In the genomic region with DNA sequence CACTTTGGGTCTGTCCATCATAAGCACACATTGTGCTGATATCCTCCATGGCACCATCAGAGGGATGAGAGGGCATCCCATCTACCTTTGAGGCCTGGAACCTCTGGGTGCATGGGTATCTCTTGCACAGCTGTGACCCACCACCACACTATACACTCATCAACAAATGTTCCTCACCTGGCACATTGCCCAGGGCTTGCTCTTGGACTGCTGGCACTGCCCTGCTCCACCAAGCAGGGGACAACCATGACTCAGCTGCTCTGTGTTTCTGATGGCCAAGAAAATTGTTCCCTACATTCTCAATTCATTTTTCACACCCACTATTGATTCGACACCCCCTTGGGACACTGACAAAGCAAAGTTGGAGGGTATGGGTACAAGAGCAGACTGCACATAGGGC, we compare ENCODE assay signal across 21 cellular contexts.
DNase-seq lines count a peak whose midpoint lies in the region; TF ChIP-seq lines count a peak whose summit lies in the region.
"Had no signal": no experiment of that assay in that cellular context is flagged by ENCODE, and none has a peak within 500 bp of the region (broad histone marks: within the 10 kb centered on the region; RNA-seq: fewer than 3 reads in every experiment).

No MANE protein-coding gene starts in this region.

- no peaks in the 10 kb centered on the region for H3K9me3 ChIP-seq in colonic mucosa
- H3K9me3 ChIP-seq: HAP-1, Peyer's patch had no signal

- DNase-seq in DMS53 (lab: John Stamatoyannopoulos, UW): peak; percentile 53
- DNase-seq in DMS53 treated with DMSO at 0.1 percent for 48 hours (lab: John Stamatoyannopoulos, UW; ENCODE audit: unreplicated experiment): no peak
- peak; percentile 21 for DNase-seq in Caki2 (ENCODE audit: low read depth)
- DNase-seq in NCI-H69 (lab: John Stamatoyannopoulos, UW): peak; percentile 38
- DNase-seq in neural crest cell (ENCODE audit: low read depth, low spot score): no peak
- DNase-seq in colonic mucosa: no peak
- no peak for DNase-seq in NCI-H1930 (lab: John Stamatoyannopoulos, UW)
- DNase-seq in NCI-H2227 (lab: John Stamatoyannopoulos, UW; ENCODE audit: unreplicated experiment): no peak
- DNase-seq: 8988T; CD4-positive, alpha-beta T cell; GF-D8; NCI-H1048; NCI-H1436; NCI-H2029; NCI-H2171 treated with DMSO at 0.1 percent for 48 hours; NCI-H524 treated with DMSO at 0.1 percent for 48 hours; NK-92 treated with Interleukin-12 subunit alpha and Interleukin-12 subunit beta, amount 100 ng/mL, for 24 hours; Peyer's patch had no signal

- no peak overlapping the region for H3K9ac ChIP-seq in colonic mucosa (ENCODE audit: low read depth in 2 of 2, low read length in 2 of 2)
- H3K9ac ChIP-seq: KMS-11 had no signal

- no peak overlapping the region for H3K4me3 Mint-ChIP-seq in neural crest cell
- H3K4me3 Mint-ChIP-seq: B cell; CD4-positive, alpha-beta T cell had no signal

- no peaks in the 10 kb centered on the region for H3K36me3 ChIP-seq in colonic mucosa
- H3K36me3 ChIP-seq: HAP-1, Peyer's patch had no signal

- no peaks in the 10 kb centered on the region for H3K4me1 Mint-ChIP-seq in neural crest cell
- H3K4me1 Mint-ChIP-seq: B cell had no signal

- no peaks in the 10 kb centered on the region for H3K27me3 ChIP-seq in colonic mucosa
- H3K27me3 ChIP-seq: Peyer's patch had no signal

- no peaks in the 10 kb centered on the region for H3K36me3 Mint-ChIP-seq in neural crest cell (ENCODE audit: low read depth)

- no peak overlapping the region for H3K4me3 ChIP-seq in colonic mucosa
- H3K4me3 ChIP-seq: HAP-1, Peyer's patch had no signal

- in situ Hi-C loops in Caki2 (cut with HindIII; ENCODE audit: low pct_unique_long_range_greater_than_20kb, low sequenced_read_pairs): no loop called here

- H3K4me1 ChIP-seq in colonic mucosa: no peaks in the 10 kb centered on the region
- H3K4me1 ChIP-seq: HAP-1, Peyer's patch had no signal

- no peak overlapping the region for H3K27ac ChIP-seq in colonic mucosa
- H3K27ac ChIP-seq: KMS-11, Peyer's patch had no signal

- H3K9me3 Mint-ChIP-seq in neural crest cell: peaks cover 4% of the 10 kb centered on the region

- peak overlapping the region; percentile 28 for H3K27ac Mint-ChIP-seq in neural crest cell (ENCODE audit: unreplicated experiment)
- H3K27ac Mint-ChIP-seq: B cell; CD4-positive, alpha-beta T cell had no signal

- no peak for TF ChIP-seq CTCF in neural crest cell (conservative IDR thresholded peaks at IDR 0.05)
- no peak for TF ChIP-seq CTCF in colonic mucosa (IDR thresholded peaks at IDR 0.05)

- peaks cover 2% of the 10 kb centered on the region for H3K27me3 Mint-ChIP-seq in neural crest cell (ENCODE audit: low read depth)

- intact Hi-C loops in colonic mucosa (cut with DNase I): no loop called here

Comparison
In these comparisons a context has a peak if more than half of its experiments do, and no peak if none do; other contexts are left out.
1. DNase-seq: peak in DMS53 (single experiment), Caki2 (single experiment) and NCI-H69 (single experiment); none in DMS53 treated with DMSO at 0.1 percent for 48 hours (single experiment), neural crest cell (single experiment), colonic mucosa (single experiment), NCI-H1930 (0 of 2) and NCI-H2227 (single experiment).